ENCODE assay signal across 2 cellular contexts in the genomic region with DNA sequence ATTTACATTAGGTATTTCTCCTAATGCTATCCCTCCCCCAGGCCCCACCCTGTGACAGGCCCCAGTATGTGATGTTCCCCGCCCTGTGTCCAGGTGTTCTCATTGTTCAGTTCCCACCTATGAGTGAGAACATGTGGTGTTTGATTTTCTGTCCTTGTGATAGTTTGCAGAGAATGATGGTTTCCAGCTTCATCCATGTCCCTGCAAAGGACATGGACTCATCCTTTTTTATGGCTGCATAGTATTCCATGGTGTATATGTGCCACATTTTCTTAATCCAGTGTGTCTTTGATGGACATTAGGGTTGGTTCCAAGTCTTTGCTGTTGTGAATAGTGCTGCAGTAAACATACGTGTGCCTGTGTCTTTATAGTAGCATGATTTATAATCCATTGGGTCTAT.
DNase-seq lines count a peak whose midpoint lies in the region; ATAC-seq, FAIRE-seq and TF ChIP-seq lines count a peak whose summit lies in the region.
"Not testable (repeated sequence)": the region's sequence is repeated elsewhere in the genome, so short reads cannot be mapped to it uniquely, and the experiment has no call there.

No MANE protein-coding gene starts in this region.

- H3K9me3 ChIP-seq in HEK293 (ENCODE audit: control insufficient read depth, insufficient read depth, low read depth, low read length); K562 (replicated peaks; ENCODE audit: control insufficient read depth, insufficient read depth, low read depth, low read length): not testable (repeated sequence)

- not testable (repeated sequence) for ATAC-seq in K562

- H2AFZ ChIP-seq in K562 (ENCODE audit: low read depth, low read length) = not testable (repeated sequence)

- H4K20me1 ChIP-seq in K562 (replicated peaks; ENCODE audit: control insufficient read depth, insufficient read depth, low read length) = not testable (repeated sequence)

- TF ChIP-seq POLR2A in K562 (conservative IDR thresholded peaks at IDR 0.05) = not testable (repeated sequence)

- TF ChIP-seq CTCF in HEK293 (tag by site-specific recombination; IDR thresholded peaks at IDR 0.05); K562 (IDR thresholded peaks at IDR 0.05 in 2 of 3, conservative IDR thresholded peaks at IDR 0.05 in 1 of 3; ENCODE audit: insufficient read depth in 2 of 3, low read depth in 1 of 3, low read length in 3 of 3): not testable (repeated sequence)

- TF ChIP-seq RAD21 in K562 (CRISPR knock-in tag; conservative IDR thresholded peaks at IDR 0.05 in 1 of 2, IDR thresholded peaks at IDR 0.05 in 1 of 2) = not testable (repeated sequence)

- whole genome bisulfite sequencing in K562 (ENCODE audit: insufficient coverage, low coverage, missing lambda C conversion rate) = 91% methylated on average over 2 of the region's 2 CpGs

- FAIRE-seq in K562 (lab: Jason Lieb, UNC) = not testable (repeated sequence)

- H3K36me3 ChIP-seq in HEK293 (ENCODE audit: control insufficient read depth in 2 of 2, insufficient read depth in 1 of 2, low read length in 2 of 2); K562 (ENCODE audit: control insufficient read depth, insufficient read depth, low read length): not testable (repeated sequence)

- BruUV-seq in K562 (replicated peaks; lab: Mats Ljungman, UMichigan) = not testable (repeated sequence)

- DNase-seq in K562 (ENCODE audit: extremely low read depth in 1 of 4, low spot score in 3 of 4) = not testable (repeated sequence)

- H3K4me2 ChIP-seq in K562 (ENCODE audit: insufficient read depth, low read length) = not testable (repeated sequence)

- TF ChIP-seq EP300 in K562 (IDR thresholded peaks at IDR 0.05; ENCODE audit: low read length) = not testable (repeated sequence)

- H3K9me1 ChIP-seq in K562 (ENCODE audit: control insufficient read depth, insufficient read depth, low read length) = not testable (repeated sequence)

- not testable (repeated sequence) for H3K79me2 ChIP-seq in K562 (ENCODE audit: control insufficient read depth, insufficient read depth, low read length)

- H3K9ac ChIP-seq in K562 (ENCODE audit: insufficient read depth in 1 of 2, low read depth in 2 of 2, low read length in 2 of 2) = not testable (repeated sequence)

- not testable (repeated sequence) for H3K4me1 ChIP-seq in HEK293 (ENCODE audit: control insufficient read depth, insufficient read depth, low read length); K562 (replicated peaks in 1 of 2; ENCODE audit: control insufficient read depth in 2 of 2, insufficient read depth in 2 of 2, low read length in 2 of 2)

- H3K4me3 ChIP-seq in HEK293 (ENCODE audit: low read depth, low read length); K562: not testable (repeated sequence)

- intact Hi-C loops in K562 (cut with micrococcal nuclease) = not testable (repeated sequence)

- in situ Hi-C loops in K562 (cut with MboI) = not testable (repeated sequence)

- H3K27me3 ChIP-seq in K562 (ENCODE audit: control insufficient read depth in 2 of 2, insufficient read depth in 2 of 2, low read length in 2 of 2) = not testable (repeated sequence)

- CTCF ChIA-PET in HEK293 (lab: Yijun Ruan, JAX); K562 (lab: Yijun Ruan, JAX; ENCODE audit: low intra/inter-chr PET ratio): not testable (repeated sequence)

- not testable (repeated sequence) for H3K27ac ChIP-seq in HEK293 (ENCODE audit: extremely low read depth, low read depth, low read length); K562 (ENCODE audit: extremely low read depth, low read depth, low read length)

- POLR2A ChIA-PET in HEK293 (lab: Yijun Ruan, JAX); K562 (lab: Yijun Ruan, JAX): not testable (repeated sequence)

TF ChIP-seq in HEK293, 187 proteins besides CTCF, POLR2A, EP300 and RAD21:
- TF ChIP-seq ZNF146 (tag by site-specific recombination; IDR thresholded peaks at IDR 0.05) = peak; percentile 84

TF ChIP-seq in K562, 482 proteins besides CTCF, POLR2A, EP300 and RAD21:
- TF ChIP-seq ZNF146 (CRISPR knock-in tag; IDR thresholded peaks at IDR 0.05; ENCODE audit: unreplicated experiment) = peak; percentile 69
- TF ChIP-seq KDM1A (IDR thresholded peaks at IDR 0.05) = 0 out of 4 replicates have a peak, but pooled peaks of 1 of the 2 experiments have one; percentile 12
- TF ChIP-seq BCOR (IDR thresholded peaks at IDR 0.05) = peak; percentile 42; the same call in 1 of the 2 replicates
